In genomic region chr21:41567901-41568510, GRCh38 we compare ENCODE assay signal across 31 cellular contexts.
"Had no signal": no experiment of that assay in that cellular context is flagged by ENCODE, and none has a peak within 500 bp of the region (broad histone marks: within the 10 kb centered on the region; RNA-seq: fewer than 3 reads in every experiment).

No MANE protein-coding gene starts in this region.

- H3K36me3 ChIP-seq: brain microvascular endothelial cell, cardiac muscle cell, SJSA1, WERI-Rb-1 had no signal

- H3K27ac Mint-ChIP-seq: activated CD4-positive, alpha-beta T cell treated with anti-CD3 and anti-CD28 coated beads, Interleukin-2, amount 10 ng/mL, durations not matched to agents 24 days and 14 days; activated CD8-positive, alpha-beta T cell treated with anti-CD3 and anti-CD28 coated beads for 36 hours; activated naive CD8-positive, alpha-beta T cell treated with anti-CD3 and anti-CD28 coated beads for 36 hours; activated T-helper 17 cell treated with anti-CD3 and anti-CD28 coated beads, Interleukin-2, amount 50 U/mL, for 72 hours had no signal

- H3K9me3 Mint-ChIP-seq: activated CD4-positive, alpha-beta T cell treated with anti-CD3 and anti-CD28 coated beads, Interleukin-2, amount 10 ng/mL, durations not matched to agents 24 days and 14 days; activated T-helper 17 cell treated with anti-CD3 and anti-CD28 coated beads, Interleukin-2, amount 50 U/mL, for 72 hours; central memory CD8-positive, alpha-beta T cell had no signal

- H3K27me3 ChIP-seq: brain microvascular endothelial cell, cardiac muscle cell, SJSA1 had no signal

- H3K36me3 Mint-ChIP-seq: activated naive CD8-positive, alpha-beta T cell treated with anti-CD3 and anti-CD28 coated beads for 36 hours had no signal

- H3K9ac ChIP-seq: SK-N-SH had no signal

- H3K27ac ChIP-seq: brain microvascular endothelial cell, cardiac muscle cell, SJSA1, WERI-Rb-1 had no signal

- H3K9me3 ChIP-seq: SK-N-SH had no signal

- H3K4me3 Mint-ChIP-seq: activated CD4-positive, alpha-beta T cell treated with anti-CD3 and anti-CD28 coated beads, Interleukin-2, amount 10 ng/mL, durations not matched to agents 24 days and 14 days; activated CD8-positive, alpha-beta T cell treated with anti-CD3 and anti-CD28 coated beads for 36 hours; activated naive CD8-positive, alpha-beta T cell treated with anti-CD3 and anti-CD28 coated beads for 36 hours; activated T-cell treated with anti-CD3 and anti-CD28 coated beads, Interleukin-2, amount 50 U/mL, for 72 hours; activated T-helper 17 cell treated with anti-CD3 and anti-CD28 coated beads, Interleukin-2, amount 50 U/mL, for 72 hours; central memory CD8-positive, alpha-beta T cell had no signal

- DNase-seq: activated CD4-positive, alpha-beta T cell treated with anti-CD3 and anti-CD28 coated beads, Interleukin-2, amount 10 ng/mL, durations not matched to agents 24 days and 14 days; activated CD4-positive, alpha-beta T cell treated with anti-CD3 and anti-CD28 coated beads, Interleukin-2, amount 50 U/mL, for 4 hours; activated CD8-positive, alpha-beta T cell treated with anti-CD3 and anti-CD28 coated beads for 36 hours; activated effector memory CD4-positive, alpha-beta T cell treated with anti-CD3 and anti-CD28 coated beads, Interleukin-2, amount 50 U/mL, for 16 hours; activated naive CD4-positive, alpha-beta T cell; activated naive CD4-positive, alpha-beta T cell treated with anti-CD3 and anti-CD28 coated beads, Interleukin-2, amount 50 U/mL, for 16 hours; activated naive CD8-positive, alpha-beta T cell treated with anti-CD3 and anti-CD28 coated beads for 36 hours; activated T-cell treated with anti-CD3 and anti-CD28 coated beads, Interleukin-2, amount 50 U/mL, for 1 hour; activated T-cell treated with anti-CD3 and anti-CD28 coated beads, Interleukin-2, amount 50 U/mL, for 72 hours; amniotic stem cell; aorta; brain microvascular endothelial cell; KG1; NCI-H1092 treated with DMSO at 0.1 percent for 48 hours; NCI-H1417 treated with DMSO at 0.1 percent for 48 hours; NCI-H1694; NCI-H1930; NCI-H2081 treated with DMSO at 0.1 percent for 48 hours; NCI-H226; NCI-H446 treated with DMSO at 0.1 percent for 48 hours; NCI-H524; SHP77 treated with DMSO at 0.1 percent for 48 hours; SK-N-SH; T-helper 2 cell; T-helper 9 cell; WERI-Rb-1 had no signal

- H3K4me3 ChIP-seq: cardiac muscle cell, SJSA1 had no signal

- ATAC-seq: activated CD8-positive, alpha-beta T cell treated with anti-CD3 and anti-CD28 coated beads for 36 hours; activated T-cell treated with anti-CD3 and anti-CD28 coated beads, Interleukin-2, amount 50 U/mL, for 72 hours; activated T-helper 17 cell treated with anti-CD3 and anti-CD28 coated beads, Interleukin-2, amount 50 U/mL, for 72 hours; Panc1 had no signal
